In genomic region chr15:60478633-60479360, GRCh38 we compare ENCODE assay signal across 1 cellular context.
TF ChIP-seq lines count a peak whose summit lies in the region.

TSS of gene ICE2 (minus strand) at chr15:60479142. CDS start at chr15:60477977, 1,165 bp downstream.

TF ChIP-seq in K562, 482 proteins besides CTCF, POLR2A, EP300 and RAD21 (continued from another document and continues in another):
- TF ChIP-seq CHCHD3 (CRISPR knock-in tag; IDR thresholded peaks at IDR 0.05): 0 out of 2 replicates have a peak, but pooled peaks have one; percentile 53
- no peak for TF ChIP-seq TFE3 (CRISPR knock-in tag; IDR thresholded peaks at IDR 0.05)
- TF ChIP-seq CHD7 (IDR thresholded peaks at IDR 0.05; ENCODE audit: low read depth, low read length): peak; percentile 32
- no peak for TF ChIP-seq CHD4 (IDR thresholded peaks at IDR 0.05; ENCODE audit: insufficient read depth, insufficient replicate concordance, low read depth, low read length, poor library complexity, severe bottlenecking)
- TF ChIP-seq ZNF232 (CRISPR knock-in tag; IDR thresholded peaks at IDR 0.05): peak; percentile 66
- TF ChIP-seq KDM1A (IDR thresholded peaks at IDR 0.05): no peak
- TF ChIP-seq NFATC3 (IDR thresholded peaks at IDR 0.05): no peak
- TF ChIP-seq ILF3 (IDR thresholded peaks at IDR 0.05; ENCODE audit: borderline replicate concordance): no peak
- TF ChIP-seq CBFB (CRISPR knock-in tag; IDR thresholded peaks at IDR 0.05): 0 out of 2 replicates have a peak, but pooled peaks have one; percentile 24
- TF ChIP-seq NR2C1 (IDR thresholded peaks at IDR 0.05): no peak
- TF ChIP-seq NR2C1 (tag; IDR thresholded peaks at IDR 0.05): 0 out of 2 replicates have a peak, but pooled peaks have one; percentile 5
- 0 out of 2 replicates have a peak, but pooled peaks have one; percentile 43 for TF ChIP-seq E2F1 (CRISPR knock-in tag; IDR thresholded peaks at IDR 0.05)
- TF ChIP-seq CHD2 (IDR thresholded peaks at IDR 0.05; ENCODE audit: low read depth, low read length): no peak
- no peak for TF ChIP-seq U2AF2 (optimal IDR thresholded peaks at IDR 0.05; ENCODE audit: low read depth, low read length)
- TF ChIP-seq MAFG (tag; conservative IDR thresholded peaks at IDR 0.05): no peak
- peak; percentile 28; the same call in 1 of the 2 replicates for TF ChIP-seq MXI1 (IDR thresholded peaks at IDR 0.05; ENCODE audit: low read depth, low read length)
- TF ChIP-seq SFPQ (IDR thresholded peaks at IDR 0.05; ENCODE audit: low read depth, low read length): no peak
- peak; percentile 62; the same call in 1 of the 2 replicates for TF ChIP-seq XRCC5 (IDR thresholded peaks at IDR 0.05; ENCODE audit: low read depth, low read length)
- TF ChIP-seq PREB (CRISPR knock-in tag; IDR thresholded peaks at IDR 0.05): no peak
- peak; percentile 76 for TF ChIP-seq HNRNPH1 (optimal IDR thresholded peaks at IDR 0.05; ENCODE audit: low read depth, low read length)
- TF ChIP-seq MAZ (CRISPR knock-in tag; conservative IDR thresholded peaks at IDR 0.05 in 1 of 2, IDR thresholded peaks at IDR 0.05 in 1 of 2): peak; percentile 75 to 92
- TF ChIP-seq MGA (IDR thresholded peaks at IDR 0.05): peak; percentile 87
